In the genomic region with DNA sequence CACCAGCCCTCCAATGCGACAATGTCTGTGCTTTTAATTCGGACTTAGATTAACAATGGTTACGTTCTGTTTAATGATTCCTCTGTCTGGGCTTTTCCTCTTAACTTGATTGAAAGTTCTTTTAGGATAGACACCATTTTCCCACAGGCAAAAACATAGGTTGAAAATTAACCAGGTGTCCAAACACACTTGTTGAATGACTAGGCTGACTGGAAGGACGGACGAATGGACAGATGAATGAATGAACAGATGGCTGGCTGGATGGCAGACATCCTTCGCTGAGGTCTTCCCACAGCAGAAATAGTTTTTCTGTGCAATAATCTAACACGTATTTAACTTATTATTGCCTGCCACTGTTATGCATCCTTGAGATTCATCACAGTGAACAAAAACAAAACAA, we compare ENCODE assay signal across 26 cellular contexts.
"Had no signal": no experiment of that assay in that cellular context is flagged by ENCODE, and none has a peak within 500 bp of the region (broad histone marks: within the 10 kb centered on the region; RNA-seq: fewer than 3 reads in every experiment).

No MANE protein-coding gene starts in this region.

- H3K9me3 ChIP-seq: esophagus squamous epithelium, gastrocnemius medialis, prostate gland, right atrium auricular region, tibial artery had no signal

- H3K27ac ChIP-seq: coronary artery, esophagus squamous epithelium, gastrocnemius medialis, prostate gland, right atrium auricular region, tibial artery, WERI-Rb-1 had no signal

- H3K36me3 ChIP-seq: esophagus squamous epithelium, gastrocnemius medialis, prostate gland, right atrium auricular region, tibial artery, WERI-Rb-1 had no signal

- H3K27me3 Mint-ChIP-seq: activated naive CD8-positive, alpha-beta T cell treated with anti-CD3 and anti-CD28 coated beads for 36 hours had no signal

- H3K27ac Mint-ChIP-seq: activated CD8-positive, alpha-beta T cell treated with anti-CD3 and anti-CD28 coated beads, Interleukin-2, amount 10 ng/mL, durations not matched to agents 7 days and 5 days; activated naive CD8-positive, alpha-beta T cell treated with anti-CD3 and anti-CD28 coated beads for 36 hours; activated T-cell treated with anti-CD3 and anti-CD28 coated beads, Interleukin-2, amount 50 U/mL, for 24 hours; activated T-helper 17 cell treated with anti-CD3 and anti-CD28 coated beads, Interleukin-2, amount 50 U/mL, for 72 hours; natural killer cell; T-cell; T-helper 2 cell treated with Interferon-gamma antibody and Interleukin-4, amounts not matched to agents 5 μg/mL and 100 μg/mL, for 36 hours had no signal

- H3K4me1 ChIP-seq: esophagus squamous epithelium, gastrocnemius medialis, prostate gland, right atrium auricular region, tibial artery had no signal

- H3K4me3 ChIP-seq: coronary artery, esophagus squamous epithelium, gastrocnemius medialis, lung, prostate gland, right atrium auricular region, tibial artery had no signal

- H3K4me1 Mint-ChIP-seq: activated naive CD8-positive, alpha-beta T cell treated with anti-CD3 and anti-CD28 coated beads for 36 hours; activated T-helper 17 cell treated with anti-CD3 and anti-CD28 coated beads, Interleukin-2, amount 50 U/mL, for 72 hours; natural killer cell; T-cell had no signal

- H3K9me3 Mint-ChIP-seq: activated naive CD8-positive, alpha-beta T cell treated with anti-CD3 and anti-CD28 coated beads for 36 hours; activated T-cell treated with anti-CD3 and anti-CD28 coated beads, Interleukin-2, amount 50 U/mL, for 24 hours; activated T-helper 17 cell treated with anti-CD3 and anti-CD28 coated beads, Interleukin-2, amount 50 U/mL, for 72 hours; natural killer cell; T-cell; T-helper 2 cell treated with Interferon-gamma antibody and Interleukin-4, amounts not matched to agents 5 μg/mL and 100 μg/mL, for 36 hours had no signal

- DNase-seq: activated CD4-positive, alpha-beta T cell treated with anti-CD3 and anti-CD28 coated beads for 1 hour; activated CD4-positive, alpha-beta T cell treated with anti-CD3 and anti-CD28 coated beads, Interleukin-2, amount 50 U/mL, for 1 hour; activated CD8-positive, alpha-beta memory T cell treated with anti-CD3 and anti-CD28 coated beads, Interleukin-2, amount 50 U/mL, for 4 hours; activated CD8-positive, alpha-beta T cell treated with anti-CD3 and anti-CD28 coated beads, Interleukin-2, amount 10 ng/mL, durations not matched to agents 7 days and 5 days; activated naive CD4-positive, alpha-beta T cell; activated naive CD8-positive, alpha-beta T cell treated with anti-CD3 and anti-CD28 coated beads for 36 hours; activated T-cell treated with anti-CD3 and anti-CD28 coated beads, Interleukin-2, amount 50 U/mL, for 24 hours; amniotic stem cell; esophagus squamous epithelium; gastrocnemius medialis; head of caudate nucleus; hypothalamus; left colon; natural killer cell; stimulated activated CD4-positive, alpha-beta T cell treated with anti-CD3 and anti-CD28 coated beads, Interleukin-12 subunit alpha, Interleukin-12 subunit beta, amount 100 ng/mL, for 4 hours; stimulated activated CD4-positive, alpha-beta T cell treated with anti-CD3 and anti-CD28 coated beads, Interleukin-4, amount 100 ng/mL, for 4 hours; stimulated activated naive CD8-positive, alpha-beta T cell treated with anti-CD3 and anti-CD28 coated beads, Interleukin-15, Interleukin-2, amounts not matched to agents 100 U/mL and 50 U/mL, for 24 hours; T-cell; tibial artery; WERI-Rb-1 had no signal

- H3K4me3 Mint-ChIP-seq: activated CD8-positive, alpha-beta T cell treated with anti-CD3 and anti-CD28 coated beads, Interleukin-2, amount 10 ng/mL, durations not matched to agents 7 days and 5 days; activated naive CD8-positive, alpha-beta T cell treated with anti-CD3 and anti-CD28 coated beads for 36 hours; activated T-cell treated with anti-CD3 and anti-CD28 coated beads, Interleukin-2, amount 50 U/mL, for 24 hours; activated T-helper 17 cell treated with anti-CD3 and anti-CD28 coated beads, Interleukin-2, amount 50 U/mL, for 72 hours; natural killer cell; T-cell; T-helper 2 cell treated with Interferon-gamma antibody and Interleukin-4, amounts not matched to agents 5 μg/mL and 100 μg/mL, for 36 hours had no signal

- H3K27me3 ChIP-seq: gastrocnemius medialis, right atrium auricular region, tibial artery had no signal

- H3K36me3 Mint-ChIP-seq: activated naive CD8-positive, alpha-beta T cell treated with anti-CD3 and anti-CD28 coated beads for 36 hours; natural killer cell; T-cell had no signal

- ATAC-seq: activated CD8-positive, alpha-beta T cell treated with anti-CD3 and anti-CD28 coated beads, Interleukin-2, amount 10 ng/mL, durations not matched to agents 7 days and 5 days; activated T-helper 17 cell treated with anti-CD3 and anti-CD28 coated beads, Interleukin-2, amount 50 U/mL, for 72 hours; gastrocnemius medialis; left colon; natural killer cell; stimulated activated naive CD8-positive, alpha-beta T cell treated with anti-CD3 and anti-CD28 coated beads, Interleukin-15, Interleukin-2, amounts not matched to agents 100 U/mL and 50 U/mL, for 24 hours; T-cell had no signal
